9 cellular contexts compared by ENCODE assay signal in genomic region chrX:76454456-76454927, GRCh38. TPM values are rescaled to one million over a fixed set of nuclear protein-coding genes. Genes with fewer than 3 reads are reported as not detected.
DNase-seq lines count a peak whose midpoint lies in the region; ATAC-seq and TF ChIP-seq lines count a peak whose summit lies in the region.
"Had no signal": no experiment of that assay in that cellular context is flagged by ENCODE, and none has a peak within 500 bp of the region (broad histone marks: within the 10 kb centered on the region; RNA-seq: fewer than 3 reads in every experiment).

No MANE protein-coding gene starts in this region.

- no peak overlapping the region for H3K4me3 Mint-ChIP-seq in effector memory CD8-positive, alpha-beta T cell
- H3K4me3 Mint-ChIP-seq in nephron progenitor cell, result no peak overlapping the region
- H3K4me3 Mint-ChIP-seq: activated naive CD8-positive, alpha-beta T cell had no signal

- DNase-seq in NCI-H2107 treated with DMSO at 0.1 percent for 48 hours (lab: John Stamatoyannopoulos, UW; ENCODE audit: unreplicated experiment), result peak; percentile 29
- no peak for DNase-seq in NCI-H2107 (lab: John Stamatoyannopoulos, UW)
- DNase-seq in H7, result peak; percentile 3
- peak; percentile 16 for DNase-seq in NCI-H748 (lab: John Stamatoyannopoulos, UW; ENCODE audit: unreplicated experiment)
- peak in 1 of 3 experiments; percentile 7 for DNase-seq in effector memory CD8-positive, alpha-beta T cell
- DNase-seq in nephron progenitor cell, result peak; percentile 3
- no peak for DNase-seq in suprapubic skin (ENCODE audit: low spot score in 2 of 2)

- TF ChIP-seq POLR2A in suprapubic skin (IDR thresholded peaks at IDR 0.05), result no peak

- H3K27me3 ChIP-seq in H7 (ENCODE audit: control insufficient read depth, insufficient read depth, low read length) (no peaks in the 10 kb centered on the region), suprapubic skin (no peaks in the 10 kb centered on the region)

- H3K4me3 ChIP-seq in H7 (ENCODE audit: insufficient read depth, low read depth, low read length) (no peak overlapping the region), suprapubic skin (no peak overlapping the region)

- H3K4me1 Mint-ChIP-seq in effector memory CD8-positive, alpha-beta T cell (ENCODE audit: low read depth in 2 of 2), result peaks cover 2 to 3% of the 10 kb centered on the region in 2 donors
- H3K4me1 Mint-ChIP-seq in nephron progenitor cell, result no peaks in the 10 kb centered on the region

- H3K27ac Mint-ChIP-seq in effector memory CD8-positive, alpha-beta T cell, result no peak overlapping the region
- no peak overlapping the region for H3K27ac Mint-ChIP-seq in nephron progenitor cell
- H3K27ac Mint-ChIP-seq: activated naive CD8-positive, alpha-beta T cell had no signal

- ATAC-seq in effector memory CD8-positive, alpha-beta T cell (replicated peaks), result peak; percentile 52
- ATAC-seq in GM21619 (IDR thresholded peaks at IDR 0.05; ENCODE audit: unreplicated experiment), result no peak

- no peaks in the 10 kb centered on the region for H3K36me3 ChIP-seq in H7 (replicated peaks; ENCODE audit: control insufficient read depth, insufficient read depth, low read length)
- H3K36me3 ChIP-seq in suprapubic skin, result no peaks in the 10 kb centered on the region

- H3K36me3 Mint-ChIP-seq in effector memory CD8-positive, alpha-beta T cell (ENCODE audit: insufficient read depth), result no peaks in the 10 kb centered on the region
- no peaks in the 10 kb centered on the region for H3K36me3 Mint-ChIP-seq in nephron progenitor cell (ENCODE audit: low read depth)

- H3K27ac ChIP-seq in suprapubic skin, result no peak overlapping the region

- WGBS in suprapubic skin, result 13% methylated on average over 3 of the region's 3 CpGs

- H3K9me3 ChIP-seq in suprapubic skin, result no peaks in the 10 kb centered on the region

- H3K27me3 Mint-ChIP-seq in effector memory CD8-positive, alpha-beta T cell, result no peaks in the 10 kb centered on the region
- H3K27me3 Mint-ChIP-seq in nephron progenitor cell (ENCODE audit: low read depth, poor library complexity), result no peaks in the 10 kb centered on the region
- H3K27me3 Mint-ChIP-seq: activated naive CD8-positive, alpha-beta T cell had no signal

- TF ChIP-seq CTCF in nephron progenitor cell (IDR thresholded peaks at IDR 0.05) (peak; percentile 38), suprapubic skin (IDR thresholded peaks at IDR 0.05) (peak in 1 of 2 donors; percentile 16)

- no peaks in the 10 kb centered on the region for H3K9me3 Mint-ChIP-seq in effector memory CD8-positive, alpha-beta T cell
- peaks cover 58% of the 10 kb centered on the region for H3K9me3 Mint-ChIP-seq in nephron progenitor cell

- no peaks in the 10 kb centered on the region for H3K4me1 ChIP-seq in suprapubic skin

- TF ChIP-seq EP300 in suprapubic skin (IDR thresholded peaks at IDR 0.05), result no peak

RNA-seq across cellular contexts. Expression of gene MAGEE1, which starts 27.0 kb away (rescaled TPM):
- 2.2 and 2.5 TPM in 2 replicates for total RNA-seq in H7 (2014; rRNA removed; shearing (Covaris generic))
- 1 to 10 TPM; 1.5 to 5.3 (median 3.8) TPM for total RNA-seq in suprapubic skin

Comparison
In these comparisons a context has a peak if more than half of its experiments do, and no peak if none do; other contexts are left out.
1. DNase-seq: peak in NCI-H2107 treated with DMSO at 0.1 percent for 48 hours (single experiment), H7 (single experiment), NCI-H748 (single experiment) and nephron progenitor cell (single experiment); none in NCI-H2107 (single experiment) and suprapubic skin (0 of 2).